In the genomic region with DNA sequence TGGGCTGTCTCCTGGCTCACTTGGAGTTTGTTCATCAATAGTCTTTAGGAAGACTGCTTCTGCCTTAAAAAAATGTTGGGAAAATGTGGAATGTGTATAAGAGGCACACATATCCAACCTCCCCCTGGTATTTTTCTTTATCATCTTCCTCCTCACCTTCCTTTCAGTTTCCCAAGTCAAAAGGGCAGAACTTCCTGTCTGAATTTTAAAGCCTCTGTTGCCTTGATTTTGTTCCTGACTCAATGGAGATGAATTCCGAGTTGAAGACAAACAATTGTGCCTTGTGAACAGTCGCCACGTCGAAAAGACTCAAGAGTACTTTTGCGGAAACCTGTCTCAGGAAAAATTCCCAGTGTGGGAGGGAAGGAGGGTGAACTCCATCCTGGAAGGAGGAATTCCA, we compare ENCODE assay signal across 18 cellular contexts. TPM values are rescaled to one million over a fixed set of nuclear protein-coding genes. Genes with fewer than 3 reads are reported as not detected.
DNase-seq lines count a peak whose midpoint lies in the region; ATAC-seq, FAIRE-seq and TF ChIP-seq lines count a peak whose summit lies in the region.
"Had no signal": no experiment of that assay in that cellular context is flagged by ENCODE, and none has a peak within 500 bp of the region (broad histone marks: within the 10 kb centered on the region; RNA-seq: fewer than 3 reads in every experiment).

No MANE protein-coding gene starts in this region.

- TF ChIP-seq CTCF in liver (IDR thresholded peaks at IDR 0.05; ENCODE audit: low read depth, low read length, missing input control) (no peak), HepG2 (CRISPR knock-in tag; IDR thresholded peaks at IDR 0.05) (no peak), OCI-LY7 (conservative IDR thresholded peaks at IDR 0.05; ENCODE audit: low read length) (no peak)

- H3K27me3 ChIP-seq in liver (ENCODE audit: control insufficient read depth in 4 of 4, insufficient read depth in 4 of 4, low read length in 3 of 4), result peaks cover 0 to 2% (median 0%) of the 10 kb centered on the region in 4 donors
- no peaks in the 10 kb centered on the region; a peak in 1 of 5 replicates for H3K27me3 ChIP-seq in HepG2 (ENCODE audit: control insufficient read depth in 1 of 2, insufficient read depth in 2 of 2, low read length in 2 of 2)
- H3K27me3 ChIP-seq: colonic mucosa had no signal

- no peak overlapping the region for H3K4me3 ChIP-seq in liver (ENCODE audit: low read depth in 1 of 3, low read length in 3 of 3)
- H3K4me3 ChIP-seq in HepG2 (replicated peaks in 1 of 3; ENCODE audit: insufficient read depth in 1 of 3, low read depth in 2 of 3, low read length in 3 of 3), result no peak overlapping the region
- H3K4me3 ChIP-seq in OCI-LY7 (ENCODE audit: low read depth, low read length, poor library complexity, severe bottlenecking), result no peak overlapping the region
- H3K4me3 ChIP-seq: colonic mucosa, lower lobe of right lung had no signal

- H3K9ac ChIP-seq in liver (ENCODE audit: low read depth in 1 of 2, low read length in 2 of 2) (no peak overlapping the region), HepG2 (ENCODE audit: insufficient read depth, low read depth, low read length) (no peak overlapping the region)

- H3K79me2 ChIP-seq in HepG2 (ENCODE audit: insufficient read depth, low read length), result no peaks in the 10 kb centered on the region
- no peaks in the 10 kb centered on the region for H3K79me2 ChIP-seq in OCI-LY7 (ENCODE audit: insufficient read depth, low read depth, low read length)

- TF ChIP-seq POLR2A in HepG2 (IDR thresholded peaks at IDR 0.05; ENCODE audit: insufficient read depth in 1 of 2, low read depth in 2 of 2, low read length in 2 of 2), result no peak

- no peak for ATAC-seq in HepG2
- ATAC-seq: activated T-cell treated with anti-CD3 and anti-CD28 coated beads, Interleukin-2, amount 50 U/mL, for 72 hours; Panc1; SK-N-SH treated with all-trans-retinoic acid at 6 μM for 48 hours had no signal

- BruUV-seq in HepG2 (replicated peaks; lab: Mats Ljungman, UMichigan) (no TSS peak), OCI-LY7 (replicated peaks; lab: Mats Ljungman, UMichigan) (no TSS peak)

- no peaks in the 10 kb centered on the region for H3K36me3 ChIP-seq in liver (ENCODE audit: control insufficient read depth in 4 of 4, insufficient read depth in 3 of 4, low read depth in 1 of 4, low read length in 3 of 4)
- no peaks in the 10 kb centered on the region for H3K36me3 ChIP-seq in HepG2 (replicated peaks in 1 of 2; ENCODE audit: control insufficient read depth in 1 of 2, insufficient read depth in 2 of 2, low read length in 2 of 2)
- no peaks in the 10 kb centered on the region for H3K36me3 ChIP-seq in OCI-LY7 (ENCODE audit: insufficient read depth, low read length)
- H3K36me3 ChIP-seq: colonic mucosa, lower lobe of right lung had no signal

- no peaks in the 10 kb centered on the region for H3K9me2 ChIP-seq in OCI-LY7 (ENCODE audit: insufficient read depth, low read length)

- POLR2A ChIA-PET in HepG2 (lab: Yijun Ruan, JAX), result no interaction called here
- POLR2A ChIA-PET in OCI-LY7 (lab: Charles Lee), result no interaction called here

- peaks cover 0 to 3% (median 0%) of the 10 kb centered on the region in 4 donors for H3K4me1 ChIP-seq in liver (ENCODE audit: control insufficient read depth in 4 of 4, insufficient read depth in 4 of 4, low read length in 3 of 4)
- H3K4me1 ChIP-seq in HepG2 (ENCODE audit: insufficient read depth, low read length), result no peaks in the 10 kb centered on the region
- peaks cover 9% of the 10 kb centered on the region for H3K4me1 ChIP-seq in OCI-LY7 (ENCODE audit: insufficient read depth, low read length, poor library complexity, severe bottlenecking)
- H3K4me1 ChIP-seq: colonic mucosa had no signal

- 58% methylated on average over 5 of the region's 5 CpGs for WGBS in liver
- 37% methylated on average over 5 of the region's 5 CpGs for WGBS in HepG2 (ENCODE audit: low lambda C conversion rate)

- DNase-seq in HepG2 (ENCODE audit: low spot score) (no peak), OCI-LY7 (ENCODE audit: low spot score) (no peak), iris pigment epithelial cell (ENCODE audit: low read depth) (peak; percentile 21), OCI-M1 (lab: John Stamatoyannopoulos, UW) (no peak), DMS 273 treated with DMSO at 0.1 percent for 48 hours (lab: John Stamatoyannopoulos, UW) (no peak), NOMO-1 treated with dmso at 0.1 percent for 144 hours (lab: John Stamatoyannopoulos, UW; ENCODE audit: unreplicated experiment) (no peak), UCSD-AML1 (lab: John Stamatoyannopoulos, UW; ENCODE audit: unreplicated experiment) (no peak)
- DNase-seq: activated CD4-positive, alpha-beta memory T cell treated with anti-CD3 and anti-CD28 coated beads for 36 hours; activated T-cell treated with anti-CD3 and anti-CD28 coated beads, Interleukin-2, amount 50 U/mL, for 72 hours; amniotic stem cell; colonic mucosa; lower lobe of right lung; NCI-H2081 treated with DMSO at 0.1 percent for 48 hours; NCI-H524 treated with DMSO at 0.1 percent for 48 hours had no signal

- H4K20me1 ChIP-seq in HepG2 (ENCODE audit: insufficient read depth, low read length) (no peaks in the 10 kb centered on the region), OCI-LY7 (ENCODE audit: insufficient read depth, low read length) (no peaks in the 10 kb centered on the region)

- CTCF ChIA-PET in HepG2 (lab: Yijun Ruan, JAX; ENCODE audit: low intra/inter-chr PET ratio, low total read pairs) (no interaction called here), OCI-LY7 (lab: Charles Lee; ENCODE audit: unreplicated experiment) (no interaction called here)

- H3K27ac ChIP-seq in liver (ENCODE audit: low read depth in 1 of 2, low read length in 2 of 2) (no peak overlapping the region), HepG2 (ENCODE audit: extremely low read length, insufficient read depth, low read length) (no peak overlapping the region), OCI-LY7 (ENCODE audit: low read depth, low read length, poor library complexity, severe bottlenecking) (no peak overlapping the region)
- H3K27ac ChIP-seq: colonic mucosa, lower lobe of right lung had no signal

- H3K4me2 ChIP-seq in HepG2 (ENCODE audit: low read depth, low read length) (no peak overlapping the region), OCI-LY7 (ENCODE audit: low read length) (peak overlapping the region; percentile 19; the same call in 1 of the 2 replicates)

- FAIRE-seq in HepG2 (lab: Jason Lieb, UNC), result no peak
- FAIRE-seq: frontal cortex had no signal

- H2AFZ ChIP-seq in HepG2 (ENCODE audit: low read length), result no peak overlapping the region
- H2AFZ ChIP-seq in OCI-LY7 (ENCODE audit: low read length), result peak overlapping the region; percentile 59; the same call in 1 of the 2 replicates

- TF ChIP-seq RAD21 in liver (IDR thresholded peaks at IDR 0.05) (peak in 1 of 2 donors; percentile 21), HepG2 (CRISPR knock-in tag; IDR thresholded peaks at IDR 0.05) (no peak)

- intact Hi-C loops in HepG2 (cut with micrococcal nuclease; ENCODE audit: unreplicated experiment), result no loop called here
- intact Hi-C loops in OCI-LY7 (cut with micrococcal nuclease; ENCODE audit: unreplicated experiment), result no loop called here

- H3K9me3 ChIP-seq in liver (ENCODE audit: control insufficient read depth in 4 of 4, low read length in 3 of 4), result no peaks in the 10 kb centered on the region
- H3K9me3 ChIP-seq in HepG2 (ENCODE audit: low read length), result no peaks in the 10 kb centered on the region
- H3K9me3 ChIP-seq in OCI-LY7 (ENCODE audit: low read length), result no peaks in the 10 kb centered on the region
- H3K9me3 ChIP-seq: colonic mucosa, lower lobe of right lung had no signal

- TF ChIP-seq EP300 in HepG2 (IDR thresholded peaks at IDR 0.05; ENCODE audit: low read depth in 2 of 2, low read length in 2 of 2), result no peak
- no peak for TF ChIP-seq EP300 in HepG2 (CRISPR knock-in tag; IDR thresholded peaks at IDR 0.05; ENCODE audit: borderline replicate concordance)

- in situ Hi-C loops in HepG2 (cut with HindIII; ENCODE audit: extremely low pct_ligation_motif_present, low pct_unique_long_range_greater_than_20kb), result no loop called here

TF ChIP-seq in liver, 16 proteins besides CTCF, POLR2A, EP300 and RAD21:
- TF ChIP-seq NR2F2 (IDR thresholded peaks at IDR 0.05) (peak; percentile 80), YY1 (IDR thresholded peaks at IDR 0.05) (no peak), EGR1 (IDR thresholded peaks at IDR 0.05; ENCODE audit: low read depth in 2 of 2) (no peak), RXRA (IDR thresholded peaks at IDR 0.05) (no peak)

TF ChIP-seq in HepG2, 621 proteins besides CTCF, POLR2A, EP300 and RAD21:
- no peak for TF ChIP-seq HNRNPH1 (optimal IDR thresholded peaks at IDR 0.05; ENCODE audit: low read depth, low read length)
- no peak for TF ChIP-seq PLRG1 (conservative IDR thresholded peaks at IDR 0.05)
- no peak for TF ChIP-seq ZNF850 (CRISPR knock-in tag; conservative IDR thresholded peaks at IDR 0.05)

RNA-seq across cellular contexts. Expression of gene ELK3, which starts 50.3 kb away (rescaled TPM):
- total RNA-seq in liver, result 1 to 10 TPM; 4.1 to 4.9 TPM
- 1 to 10 TPM; 3.7 to 5.2 TPM for polyA plus RNA-seq in liver
- 3.0 and 3.2 TPM in 2 replicates for total RNA-seq in HepG2 (2016; rRNA removed; fragmentation: Illumina TruSeq; extraction: Trizol)
- total RNA-seq in HepG2 (2016; cell fraction: cytosol; rRNA removed; fragmentation: Illumina TruSeq; extraction: Trizol; ENCODE audit: low read depth), result 1.2 and 1.3 TPM in 2 replicates
- total RNA-seq in HepG2 (2016; cell fraction: insoluble cytoplasmic fraction; rRNA removed; fragmentation: Illumina TruSeq; extraction: Trizol), result 2.3 and 2.7 TPM in 2 replicates
- total RNA-seq in HepG2 (2016; cell fraction: membrane; rRNA removed; fragmentation: Illumina TruSeq; extraction: Trizol), result 4.8 and 5.0 TPM in 2 replicates
- total RNA-seq in HepG2 (2016; cell fraction: nucleus; rRNA removed; fragmentation: Illumina TruSeq; extraction: Trizol), result 2.7 and 3.9 TPM in 2 replicates
- polyA plus RNA-seq in HepG2 (2011; rRNA removed), result 2.4 and 2.9 TPM in 2 replicates
- 1.5 and 2.1 TPM in 2 replicates for polyA plus RNA-seq in HepG2 (2011; cell fraction: cytosol; rRNA removed)
- polyA plus RNA-seq in HepG2 (2011; cell fraction: nucleus; rRNA removed), result 1.2 and 2.1 TPM in 2 replicates
- 1.8 and 2.5 TPM in 2 replicates for polyA plus RNA-seq in HepG2 (2012)
- 1.5 and 2.0 TPM in 2 replicates for polyA plus RNA-seq in HepG2 (2016; cell fraction: cytosol; fragmentation: Illumina TruSeq; extraction: Trizol; ENCODE audit: low read depth)
- polyA plus RNA-seq in HepG2 (2016; cell fraction: insoluble cytoplasmic fraction; fragmentation: Illumina TruSeq; extraction: Trizol; ENCODE audit: low read depth), result 4.0 and 4.7 TPM in 2 replicates
- 3.8 and 4.8 TPM in 2 replicates for polyA plus RNA-seq in HepG2 (2016; cell fraction: membrane; fragmentation: Illumina TruSeq; extraction: Trizol; ENCODE audit: low read depth)
- polyA plus RNA-seq in HepG2 (2016; cell fraction: nucleus; fragmentation: Illumina TruSeq; extraction: Trizol; ENCODE audit: insufficient read depth, low read depth), result 3.9 and 4.5 TPM in 2 replicates
- 5.5 and 9.6 TPM in 2 replicates for polyA minus RNA-seq in HepG2 (2011; rRNA and poly(A)+ RNA removed; ENCODE audit: low replicate concordance)
- 3.2 and 3.3 TPM in 2 replicates for polyA minus RNA-seq in HepG2 (2011; cell fraction: cytosol; rRNA and poly(A)+ RNA removed)
- 2.6 and 2.7 TPM in 2 replicates for polyA minus RNA-seq in HepG2 (2011; cell fraction: nucleus; rRNA and poly(A)+ RNA removed)
- total RNA-seq in OCI-LY7 (2014; rRNA removed; shearing (Covaris generic)), result 1.9 and 2.2 TPM in 2 replicates
- 2.5 and 4.2 TPM in 2 replicates for total RNA-seq in OCI-LY7 (2022)
